8 cellular contexts compared by ENCODE assay signal in genomic region chr19:20077791-20078463, GRCh38. TPM values are rescaled to one million over a fixed set of nuclear protein-coding genes. Genes with fewer than 3 reads are reported as not detected.
A peak's percentile ranks its signal among the peaks of the same experiment; 100 is the strongest.
DNase-seq lines count a peak whose midpoint lies in the region; ATAC-seq and TF ChIP-seq lines count a peak whose summit lies in the region.

ZNF90 (plus strand) TSS chr19:20078000; CDS start chr19:20078133, 133 bp downstream.

- TF ChIP-seq CTCF in GM13976 (IDR thresholded peaks at IDR 0.05; ENCODE audit: borderline replicate concordance, control extremely low read depth, extremely low read depth, insufficient read depth, missing control alignments) (no peak), fibroblast of the aortic adventitia (IDR thresholded peaks at IDR 0.05; ENCODE audit: insufficient read depth, low read length) (peak; percentile 12)

- H3K4me3 ChIP-seq in fibroblast of the aortic adventitia (ENCODE audit: low read depth, low read length): peak within 1 kb of the TSS; percentile 67

- no peaks in the 10 kb centered on the region for H3K9me3 Mint-ChIP-seq in natural killer cell treated with Interleukin-12 subunit alpha and Interleukin-12 subunit beta and Interleukin-15 and Interleukin-18, amount 100 ng/mL, for 72 hours
- H3K9me3 Mint-ChIP-seq in stimulated activated memory B cell treated with anti-CD40 and anti-IgM and Interleukin-4, amounts not matched to agents 10 μg/mL and 1 μg/mL and 100 μg/mL, for 72 hours: peaks cover 3% of the 10 kb centered on the region

- peak within 1 kb of the TSS; percentile 37 to 62 for H3K27ac Mint-ChIP-seq in natural killer cell treated with Interleukin-12 subunit alpha and Interleukin-12 subunit beta and Interleukin-15 and Interleukin-18, amount 100 ng/mL, for 72 hours
- peak within 1 kb of the TSS; percentile 80 for H3K27ac Mint-ChIP-seq in stimulated activated memory B cell treated with anti-CD40 and anti-IgM and Interleukin-4, amounts not matched to agents 10 μg/mL and 1 μg/mL and 100 μg/mL, for 72 hours

- ATAC-seq in HG02852 (IDR thresholded peaks at IDR 0.05; ENCODE audit: unreplicated experiment): peak; percentile 96
- peak; percentile 98 for ATAC-seq in natural killer cell treated with Interleukin-12 subunit alpha and Interleukin-12 subunit beta and Interleukin-15 and Interleukin-18, amount 100 ng/mL, for 72 hours
- ATAC-seq in stimulated activated memory B cell treated with anti-CD40 and anti-IgM and Interleukin-4, amounts not matched to agents 10 μg/mL and 1 μg/mL and 100 μg/mL, for 72 hours: peak; percentile 97

- DNase-seq in GM13976 (ENCODE audit: low spot score) (peak; percentile 80), NCI-H774 (lab: John Stamatoyannopoulos, UW) (peak; percentile 92), fibroblast of the aortic adventitia (ENCODE audit: low read depth) (peak; percentile 94), cortex of kidney (lab: John Stamatoyannopoulos, UW) (no peak)
- DNase-seq in activated T-helper 1 cell treated with anti-CD3 and anti-CD28 coated beads, Interleukin-2, amount 50 U/mL, for 16 hours (ENCODE audit: low read depth in 1 of 2, low spot score in 1 of 2): peak; percentile 49 to 72
- DNase-seq in natural killer cell treated with Interleukin-12 subunit alpha and Interleukin-12 subunit beta and Interleukin-15 and Interleukin-18, amount 100 ng/mL, for 72 hours (ENCODE audit: low spot score): peak; percentile 88

- in situ Hi-C loops in GM13976 (cut with MboI; ENCODE audit: low sequenced_read_pairs, unreplicated experiment): no loop called here

- H3K36me3 Mint-ChIP-seq in natural killer cell treated with Interleukin-12 subunit alpha and Interleukin-12 subunit beta and Interleukin-15 and Interleukin-18, amount 100 ng/mL, for 72 hours: peaks cover 4% of the 10 kb centered on the region
- H3K36me3 Mint-ChIP-seq in stimulated activated memory B cell treated with anti-CD40 and anti-IgM and Interleukin-4, amounts not matched to agents 10 μg/mL and 1 μg/mL and 100 μg/mL, for 72 hours: peaks cover 21% of the 10 kb centered on the region

- peaks cover 10 to 11% of the 10 kb centered on the region in 2 donors for H3K4me1 Mint-ChIP-seq in natural killer cell treated with Interleukin-12 subunit alpha and Interleukin-12 subunit beta and Interleukin-15 and Interleukin-18, amount 100 ng/mL, for 72 hours (ENCODE audit: low read depth in 2 of 2)
- peaks cover 18% of the 10 kb centered on the region for H3K4me1 Mint-ChIP-seq in stimulated activated memory B cell treated with anti-CD40 and anti-IgM and Interleukin-4, amounts not matched to agents 10 μg/mL and 1 μg/mL and 100 μg/mL, for 72 hours

- no peaks in the 10 kb centered on the region for H3K27me3 Mint-ChIP-seq in natural killer cell treated with Interleukin-12 subunit alpha and Interleukin-12 subunit beta and Interleukin-15 and Interleukin-18, amount 100 ng/mL, for 72 hours
- no peaks in the 10 kb centered on the region for H3K27me3 Mint-ChIP-seq in stimulated activated memory B cell treated with anti-CD40 and anti-IgM and Interleukin-4, amounts not matched to agents 10 μg/mL and 1 μg/mL and 100 μg/mL, for 72 hours

- peak within 1 kb of the TSS; percentile 86 for H3K4me3 Mint-ChIP-seq in natural killer cell treated with Interleukin-12 subunit alpha and Interleukin-12 subunit beta and Interleukin-15 and Interleukin-18, amount 100 ng/mL, for 72 hours
- H3K4me3 Mint-ChIP-seq in stimulated activated memory B cell treated with anti-CD40 and anti-IgM and Interleukin-4, amounts not matched to agents 10 μg/mL and 1 μg/mL and 100 μg/mL, for 72 hours: peak within 1 kb of the TSS; percentile 97

RNA-seq across cellular contexts. Expression of gene ZNF90, which starts in this region (rescaled TPM):
- 1.2 and 1.4 TPM in 2 replicates for total RNA-seq in fibroblast of the aortic adventitia (ENCODE audit: low replicate concordance)
- 10 to 100 TPM in 1 of 2 donors, 1 to 10 TPM in 1; 7.9 to 12.2 TPM for total RNA-seq in natural killer cell treated with Interleukin-12 subunit alpha and Interleukin-12 subunit beta and Interleukin-15 and Interleukin-18, amount 100 ng/mL, for 72 hours
